ENCODE assay signal across 28 cellular contexts in the genomic region with DNA sequence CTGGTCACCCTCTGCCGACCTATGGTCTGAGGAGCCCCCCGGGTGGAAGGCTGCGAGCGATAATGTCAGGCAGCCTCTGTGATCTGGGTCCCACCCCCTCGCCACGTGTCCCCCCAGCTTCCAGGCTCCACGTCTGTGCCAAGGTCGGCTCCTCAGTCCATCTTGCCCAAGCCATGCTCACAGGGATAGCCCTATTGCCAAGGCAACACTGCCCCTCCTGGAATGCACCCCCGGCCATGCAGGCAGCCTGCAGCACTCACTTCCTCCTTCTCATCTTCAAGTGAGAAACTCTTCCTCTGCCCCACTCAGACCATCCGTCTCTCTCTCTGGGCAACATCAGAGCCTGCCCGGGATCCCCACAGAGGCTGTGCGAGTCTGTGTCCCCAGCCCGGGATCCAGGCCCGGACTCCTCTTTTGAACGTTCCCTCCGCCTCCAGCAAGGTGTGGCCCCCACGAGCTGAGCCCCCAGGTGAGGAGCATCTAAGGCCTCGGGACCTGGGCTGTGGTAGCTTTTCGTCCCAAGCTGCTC.
"Had no signal": no experiment of that assay in that cellular context is flagged by ENCODE, and none has a peak within 500 bp of the region (broad histone marks: within the 10 kb centered on the region; RNA-seq: fewer than 3 reads in every experiment).

No MANE protein-coding gene starts in this region.

- DNase-seq: activated CD4-positive, alpha-beta T cell treated with anti-CD3 and anti-CD28 coated beads, Interleukin-2, amount 50 U/mL, for 1 hour; activated CD4-positive, CD25-positive, alpha-beta regulatory T cell treated with anti-CD3 and anti-CD28 coated beads, Interleukin-2, amount 50 U/mL, for 72 hours; activated CD8-positive, alpha-beta memory T cell treated with anti-CD3 and anti-CD28 coated beads for 24 hours; activated effector memory CD4-positive, alpha-beta T cell treated with Interleukin-2 at 50 U/mL for 16 hours; activated naive CD4-positive, alpha-beta T cell treated with Interleukin-2 at 50 U/mL for 16 hours; body of pancreas; cerebellar nuclear complex; colonic mucosa; effector memory CD4-positive, alpha-beta T cell; erythroblast; islet precursor cell; left ventricle myocardium superior; mammary epithelial cell; ovary; retina; stimulated activated CD4-positive, alpha-beta T cell treated with anti-CD3 and anti-CD28 coated beads, Interleukin-1b, Interleukin-23, amount 100 ng/mL, for 48 hours; stimulated activated CD4-positive, alpha-beta T cell treated with anti-CD3 and anti-CD28 coated beads, Interleukin-4, amount 100 ng/mL, for 4 hours; stimulated activated naive CD4-positive, alpha-beta T cell treated with Interleukin-2 at 50 U/mL for 16 hours; T-helper 2 cell had no signal

- H3K4me1 Mint-ChIP-seq: nephron had no signal

- H3K36me3 ChIP-seq: adrenal gland, colonic mucosa, gastroesophageal sphincter, ovary, prostate gland, tibial nerve had no signal

- H3K27ac ChIP-seq: adrenal gland, body of pancreas, colonic mucosa, dorsolateral prefrontal cortex, gastroesophageal sphincter, hepatocyte, ovary, prostate gland, tibial nerve had no signal

- H3K27me3 ChIP-seq: adrenal gland, colonic mucosa, hepatocyte, ovary, tibial nerve had no signal

- H3K4me1 ChIP-seq: adrenal gland, body of pancreas, colonic mucosa, gastroesophageal sphincter, prostate gland had no signal

- ATAC-seq: body of pancreas, gastroesophageal sphincter, left ventricle myocardium superior had no signal

- H3K4me3 ChIP-seq: adrenal gland, body of pancreas, colonic mucosa, dorsolateral prefrontal cortex, gastroesophageal sphincter, hepatocyte, ovary, prostate gland, smooth muscle cell, tibial nerve had no signal

- H3K27ac Mint-ChIP-seq: activated naive CD8-positive, alpha-beta T cell; nephron had no signal

- H3K9me3 ChIP-seq: adrenal gland, body of pancreas, colonic mucosa, ovary, prostate gland had no signal

- H3K4me3 Mint-ChIP-seq: activated naive CD8-positive, alpha-beta T cell; nephron had no signal
